In the genomic region with DNA sequence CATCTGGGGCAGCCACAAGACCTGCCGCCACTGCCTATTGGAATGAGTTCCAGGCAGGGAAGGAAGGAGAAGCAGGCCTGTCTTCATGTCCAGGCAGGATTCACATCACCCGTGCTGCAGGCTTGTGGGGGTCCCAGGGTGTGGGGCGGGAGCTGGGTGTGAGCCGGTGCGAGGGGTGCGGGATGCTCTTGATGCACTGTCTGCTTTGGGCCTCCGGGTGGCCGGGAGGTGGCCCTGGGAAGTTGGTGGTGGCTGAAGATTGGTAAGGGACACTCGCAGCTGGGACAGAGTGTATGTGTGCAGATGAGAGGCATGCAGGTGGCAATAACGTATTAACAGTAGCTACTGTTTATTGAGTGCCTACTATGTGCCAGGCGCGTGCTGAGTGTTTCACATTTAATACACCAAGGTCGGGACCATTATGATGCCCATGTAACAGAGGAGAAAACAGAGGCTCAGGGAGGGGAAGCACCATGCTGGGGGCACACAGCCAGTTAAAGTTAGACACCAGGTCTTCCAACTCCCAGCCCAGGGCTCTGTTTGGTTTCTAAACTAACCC, we compare ENCODE assay signal across 1 cellular context.
TF ChIP-seq lines count a peak whose summit lies in the region.

No MANE protein-coding gene starts in this region.

TF ChIP-seq in H1, 55 proteins besides CTCF, POLR2A, EP300 and RAD21:
- TF ChIP-seq, protein P1, sequence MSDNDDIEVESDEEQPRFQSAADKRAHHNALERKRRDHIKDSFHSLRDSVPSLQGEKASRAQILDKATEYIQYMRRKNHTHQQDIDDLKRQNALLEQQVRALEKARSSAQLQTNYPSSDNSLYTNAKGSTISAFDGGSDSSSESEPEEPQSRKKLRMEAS (IDR thresholded peaks at IDR 0.05) = no peak
